ENCODE assay signal across 1 cellular context in genomic region chr16:69064164-69064563, GRCh38.
TF ChIP-seq lines count a peak whose summit lies in the region.

No MANE protein-coding gene starts in this region.

TF ChIP-seq in GM23338, 12 proteins besides CTCF, POLR2A, EP300 and RAD21:
- TF ChIP-seq, protein P1, sequence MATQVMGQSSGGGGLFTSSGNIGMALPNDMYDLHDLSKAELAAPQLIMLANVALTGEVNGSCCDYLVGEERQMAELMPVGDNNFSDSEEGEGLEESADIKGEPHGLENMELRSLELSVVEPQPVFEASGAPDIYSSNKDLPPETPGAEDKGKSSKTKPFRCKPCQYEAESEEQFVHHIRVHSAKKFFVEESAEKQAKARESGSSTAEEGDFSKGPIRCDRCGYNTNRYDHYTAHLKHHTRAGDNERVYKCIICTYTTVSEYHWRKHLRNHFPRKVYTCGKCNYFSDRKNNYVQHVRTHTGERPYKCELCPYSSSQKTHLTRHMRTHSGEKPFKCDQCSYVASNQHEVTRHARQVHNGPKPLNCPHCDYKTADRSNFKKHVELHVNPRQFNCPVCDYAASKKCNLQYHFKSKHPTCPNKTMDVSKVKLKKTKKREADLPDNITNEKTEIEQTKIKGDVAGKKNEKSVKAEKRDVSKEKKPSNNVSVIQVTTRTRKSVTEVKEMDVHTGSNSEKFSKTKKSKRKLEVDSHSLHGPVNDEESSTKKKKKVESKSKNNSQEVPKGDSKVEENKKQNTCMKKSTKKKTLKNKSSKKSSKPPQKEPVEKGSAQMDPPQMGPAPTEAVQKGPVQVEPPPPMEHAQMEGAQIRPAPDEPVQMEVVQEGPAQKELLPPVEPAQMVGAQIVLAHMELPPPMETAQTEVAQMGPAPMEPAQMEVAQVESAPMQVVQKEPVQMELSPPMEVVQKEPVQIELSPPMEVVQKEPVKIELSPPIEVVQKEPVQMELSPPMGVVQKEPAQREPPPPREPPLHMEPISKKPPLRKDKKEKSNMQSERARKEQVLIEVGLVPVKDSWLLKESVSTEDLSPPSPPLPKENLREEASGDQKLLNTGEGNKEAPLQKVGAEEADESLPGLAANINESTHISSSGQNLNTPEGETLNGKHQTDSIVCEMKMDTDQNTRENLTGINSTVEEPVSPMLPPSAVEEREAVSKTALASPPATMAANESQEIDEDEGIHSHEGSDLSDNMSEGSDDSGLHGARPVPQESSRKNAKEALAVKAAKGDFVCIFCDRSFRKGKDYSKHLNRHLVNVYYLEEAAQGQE (IDR thresholded peaks at IDR 0.05; ENCODE audit: unreplicated experiment): no peak
- TF ChIP-seq ZNF331 (CRISPR knock-in tag; IDR thresholded peaks at IDR 0.05; ENCODE audit: low read depth) (no peak), POLR2AphosphoS5 (IDR thresholded peaks at IDR 0.05; ENCODE audit: low read depth) (no peak), ZNF462 (CRISPR knock-in tag; IDR thresholded peaks at IDR 0.05) (no peak), ZNF114 (CRISPR knock-in tag; IDR thresholded peaks at IDR 0.05) (no peak), JUNB (IDR thresholded peaks at IDR 0.05; ENCODE audit: unreplicated experiment) (no peak), ETS1 (IDR thresholded peaks at IDR 0.05) (no peak), STAT1 (IDR thresholded peaks at IDR 0.05; ENCODE audit: unreplicated experiment) (no peak), EZH2 (IDR thresholded peaks at IDR 0.05; ENCODE audit: low read depth, unreplicated experiment) (no peak), NANOG (IDR thresholded peaks at IDR 0.05; ENCODE audit: borderline replicate concordance) (no peak), EZH2phosphoT487 (IDR thresholded peaks at IDR 0.05; ENCODE audit: unreplicated experiment) (no peak), CREB1 (CRISPR knock-in tag; IDR thresholded peaks at IDR 0.05; ENCODE audit: low read depth) (no peak)
